Comparison of ENCODE assay signal across 34 cellular contexts in the genomic region with DNA sequence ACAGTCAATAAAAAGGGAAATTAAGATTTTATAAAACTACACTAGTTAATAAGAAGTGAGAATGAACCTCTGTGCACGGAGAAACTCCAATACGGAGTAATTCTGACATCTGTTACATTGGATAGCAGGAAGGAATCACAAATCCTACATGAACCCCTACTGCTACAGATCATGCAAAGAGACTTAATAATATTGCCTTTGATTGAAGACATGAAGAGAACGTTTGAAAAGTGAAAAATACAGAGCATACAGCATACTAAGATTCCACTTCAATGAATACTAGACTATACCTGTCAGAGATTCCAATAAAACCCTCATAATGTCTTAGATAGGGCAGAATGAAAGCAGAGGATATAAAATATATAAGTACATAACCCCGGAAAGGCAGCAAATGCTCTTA.
"Had no signal": no experiment of that assay in that cellular context is flagged by ENCODE, and none has a peak within 500 bp of the region (broad histone marks: within the 10 kb centered on the region; RNA-seq: fewer than 3 reads in every experiment).

No MANE protein-coding gene starts in this region.

- H3K36me3 ChIP-seq: MG63 had no signal

- H3K4me3 ChIP-seq: MG63 had no signal

- DNase-seq: Karpas-422, Kasumi-1, MG63, MM.1S, MV-4-11, NCI-H1048, NCI-H1092, NCI-H1092 treated with DMSO at 0.1 percent for 48 hours, NCI-H1105, NCI-H1105 treated with DMSO at 0.1 percent for 48 hours, NCI-H1417, NCI-H1417 treated with DMSO at 0.1 percent for 48 hours, NCI-H1436, NCI-H1436 treated with DMSO at 0.1 percent for 48 hours, NCI-H146, NCI-H1694, NCI-H1694 treated with DMSO at 0.1 percent for 48 hours, NCI-H187, NCI-H187 treated with DMSO at 0.1 percent for 48 hours, NCI-H1930, NCI-H2029, NCI-H2029 treated with DMSO at 0.1 percent for 48 hours, NCI-H2081, NCI-H2081 treated with DMSO at 0.1 percent for 48 hours, NCI-H2107, NCI-H2171, NCI-H2171 treated with DMSO at 0.1 percent for 48 hours, NCI-H2227 treated with DMSO at 0.1 percent for 48 hours, NCI-H226, NCI-H345, NCI-H446, NCI-H446 treated with DMSO at 0.1 percent for 48 hours, NCI-H510A, NCI-H510A treated with DMSO at 0.1 percent for 48 hours had no signal

- H3K27me3 ChIP-seq: MG63 had no signal

- H3K9me3 ChIP-seq: MG63 had no signal
